25 cellular contexts compared by ENCODE assay signal in the genomic region with DNA sequence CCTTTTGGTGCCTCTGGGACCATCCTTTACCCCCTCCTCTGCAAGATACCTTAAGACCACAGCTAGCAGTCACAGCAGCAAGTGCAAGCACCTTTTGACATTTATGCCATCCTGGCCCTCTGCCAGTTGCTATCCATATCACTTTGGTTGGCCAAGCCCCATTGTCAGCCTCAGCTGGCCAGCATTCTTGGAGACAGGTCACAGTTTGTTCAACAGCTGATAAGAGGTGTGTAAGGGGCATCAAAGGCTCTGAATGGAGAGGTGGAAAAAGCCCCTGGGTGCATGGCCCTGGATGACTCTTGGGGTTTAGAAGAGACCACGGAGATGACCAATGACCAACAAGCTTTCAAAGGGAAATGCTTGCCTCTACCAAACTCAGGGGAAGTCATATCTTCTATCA.
"Had no signal": no experiment of that assay in that cellular context is flagged by ENCODE, and none has a peak within 500 bp of the region (broad histone marks: within the 10 kb centered on the region; RNA-seq: fewer than 3 reads in every experiment).

No MANE protein-coding gene starts in this region.

- H3K36me3 ChIP-seq: brain microvascular endothelial cell, cardiac muscle cell had no signal

- H3K27me3 ChIP-seq: brain microvascular endothelial cell had no signal

- DNase-seq: activated CD4-positive, alpha-beta memory T cell treated with anti-CD3 and anti-CD28 coated beads, Interleukin-2, amount 10 ng/mL, durations not matched to agents 7 days and 5 days; activated CD4-positive, alpha-beta T cell treated with anti-CD3 and anti-CD28 coated beads, Interleukin-2, amount 50 U/mL, for 1 hour; activated CD4-positive, CD25-positive, alpha-beta regulatory T cell; activated gamma-delta T cell; activated naive CD4-positive, alpha-beta T cell treated with anti-CD3 and anti-CD28 coated beads for 36 hours; activated T-cell treated with anti-CD3 and anti-CD28 coated beads for 4 hours; activated T-cell treated with anti-CD3 and anti-CD28 coated beads, Interleukin-2, amount 50 U/mL, for 48 hours; amygdala; brain microvascular endothelial cell; KG1; NCI-H1048; NCI-H146; NCI-H187 treated with DMSO at 0.1 percent for 48 hours; NCI-H2081 treated with DMSO at 0.1 percent for 48 hours; NCI-H2171 treated with DMSO at 0.1 percent for 48 hours; NCI-H226; NCI-H526; NCI-H774; NK-92 treated with Interleukin-12 subunit alpha and Interleukin-12 subunit beta, amount 100 ng/mL, for 24 hours; OCI-M1; RPMI8226; T-helper 1 cell had no signal

- H3K27ac ChIP-seq: brain microvascular endothelial cell, cardiac muscle cell, SK-N-MC, VCaP had no signal

- H3K4me3 ChIP-seq: cardiac muscle cell, SK-N-MC had no signal
